Comparison of ENCODE assay signal across 8 cellular contexts in the genomic region with DNA sequence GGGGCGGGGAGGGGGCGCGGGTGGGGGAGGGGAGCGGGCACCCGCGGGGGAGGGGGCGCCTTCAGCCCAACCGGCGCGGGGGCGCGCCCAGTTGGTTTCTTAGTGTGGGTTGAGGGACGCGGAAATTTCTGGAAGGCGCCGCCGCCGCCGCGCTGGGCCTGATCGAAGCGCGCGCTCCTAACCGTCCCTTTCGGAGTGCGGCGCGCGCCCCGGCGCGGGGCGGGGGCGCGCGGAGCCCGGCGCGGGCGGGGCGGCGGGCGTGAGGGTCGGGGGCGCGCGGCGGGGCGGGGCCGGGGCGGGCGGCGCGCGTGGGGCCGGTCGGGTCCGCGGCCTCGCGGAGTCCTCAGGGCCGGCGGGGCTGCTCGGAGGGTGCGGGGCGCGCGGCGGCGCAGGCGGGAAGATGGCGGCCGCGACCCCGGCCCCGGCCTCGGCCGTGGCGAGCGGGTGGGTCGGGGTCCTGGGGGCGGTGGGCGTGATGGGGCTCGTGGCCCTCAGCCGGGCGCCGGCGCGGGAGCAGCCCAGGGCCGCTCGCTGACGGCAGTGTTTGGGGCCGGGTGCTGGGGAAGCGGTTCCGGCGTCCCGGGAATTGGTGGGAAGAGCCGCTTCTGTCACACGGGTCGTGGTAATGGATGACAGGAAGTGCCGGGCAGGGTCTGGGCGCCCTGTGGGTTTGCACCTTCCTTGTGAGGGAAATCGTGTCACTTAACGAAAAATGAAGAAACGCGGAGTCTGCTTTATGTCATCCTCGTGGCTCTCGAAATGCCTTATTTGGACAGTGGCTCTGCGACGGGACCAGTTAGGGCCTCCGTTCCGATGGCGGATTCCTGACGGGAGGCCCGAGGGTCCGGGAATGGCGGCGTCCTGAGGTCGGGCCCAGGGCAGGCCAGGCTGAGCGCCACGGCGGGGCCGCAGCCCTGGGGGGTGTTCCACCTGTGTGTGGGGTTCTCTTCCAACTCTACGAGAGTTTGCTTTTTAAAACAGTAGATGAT. TPM values are rescaled to one million over a fixed set of nuclear protein-coding genes. Genes with fewer than 3 reads are reported as not detected.
DNase-seq lines count a peak whose midpoint lies in the region; ATAC-seq lines count a peak whose summit lies in the region.

No MANE protein-coding gene starts in this region.

- peak; percentile 77 for DNase-seq in NCI-H2196 (lab: John Stamatoyannopoulos, UW; ENCODE audit: unreplicated experiment)
- peak; percentile 52 to 55 for DNase-seq in activated CD4-positive, alpha-beta T cell treated with anti-CD3 and anti-CD28 coated beads for 24 hours (ENCODE audit: low read depth in 2 of 2)
- peak; percentile 81 for DNase-seq in left lobe of liver (ENCODE audit: low spot score)
- DNase-seq in stimulated activated CD4-positive, alpha-beta T cell treated with anti-CD3 and anti-CD28 coated beads, Interleukin-2, amount 100 ng/mL, for 48 hours, result peak; percentile 52 to 54

- H3K79me2 ChIP-seq in ACC112 (ENCODE audit: control insufficient read depth, insufficient read depth, low read length, unreplicated experiment), result peaks cover 41% of the 10 kb centered on the region

- H2AFZ ChIP-seq in ACC112 (ENCODE audit: low read length, unreplicated experiment), result peak overlapping the region; percentile 67

- peaks cover 14% of the 10 kb centered on the region for H3K4me1 ChIP-seq in ACC112 (ENCODE audit: control insufficient read depth, insufficient read depth, low read length, unreplicated experiment)

- H3K27ac ChIP-seq in ACC112 (ENCODE audit: low read depth, low read length) (peak overlapping the region; percentile 81), cingulate gyrus (ENCODE audit: low read depth, low read length) (peak overlapping the region; percentile 88)

- peak overlapping the region; percentile 97 for H3K4me3 ChIP-seq in ACC112 (ENCODE audit: low read depth, low read length)

- ATAC-seq in GM18520 (IDR thresholded peaks at IDR 0.05; ENCODE audit: unreplicated experiment), result peak; percentile 18
- ATAC-seq in HG03045 (IDR thresholded peaks at IDR 0.05; ENCODE audit: unreplicated experiment), result peak; percentile 31
- peak; percentile 41 for ATAC-seq in left lobe of liver

- H3K36me3 ChIP-seq in ACC112 (ENCODE audit: insufficient read depth, low read length), result peaks cover 14% of the 10 kb centered on the region; the same call in 1 of the 2 replicates

- H3K27me3 ChIP-seq in ACC112 (ENCODE audit: insufficient read depth, low read length), result no peaks in the 10 kb centered on the region

RNA-seq across cellular contexts. Expression of a gene that starts 0.8 kb away (rescaled TPM):
- total RNA-seq in left lobe of liver, result 6.0 TPM

RNA-seq across cellular contexts. Expression of a gene that starts 49.7 kb away (rescaled TPM):
- total RNA-seq in left lobe of liver, result not detected

Comparison
In these comparisons a context has a peak if more than half of its experiments do, and no peak if none do; other contexts are left out.
1. Peak in every context shown above with its lines: DNase-seq, ATAC-seq, H3K4me3 ChIP-seq and H3K27ac ChIP-seq.